In genomic region chr14:105315211-105315721, GRCh38 we compare ENCODE assay signal across 8 cellular contexts. TPM values are rescaled to one million over a fixed set of nuclear protein-coding genes. Genes with fewer than 3 reads are reported as not detected.
DNase-seq lines count a peak whose midpoint lies in the region; ATAC-seq and TF ChIP-seq lines count a peak whose summit lies in the region.

No MANE protein-coding gene starts in this region.

- no peak overlapping the region for H3K27ac ChIP-seq in OCI-LY3 (ENCODE audit: low read length)

- peak overlapping the region; percentile 82 for H3K27ac Mint-ChIP-seq in activated naive CD4-positive, alpha-beta T cell treated with anti-CD3 and anti-CD28 coated beads, Interleukin-2, amount 10 ng/mL, durations not matched to agents 7 days and 5 days

- H4K20me1 ChIP-seq in OCI-LY3 (ENCODE audit: insufficient read depth, low read length): no peaks in the 10 kb centered on the region; the same call in 1 of the 2 replicates

- CTCF ChIA-PET in activated naive CD4-positive, alpha-beta T cell treated with anti-CD3 and anti-CD28 coated beads, Interleukin-2, amount 10 ng/mL, durations not matched to agents 7 days and 5 days (lab: Charles Lee): interaction anchor here (1.1 kb wide), 1 partner anchor 113 kb away, joined by 4 read pairs; no protein-coding TSS in a partner anchor

- no peaks in the 10 kb centered on the region for H3K9me3 Mint-ChIP-seq in activated naive CD4-positive, alpha-beta T cell treated with anti-CD3 and anti-CD28 coated beads, Interleukin-2, amount 10 ng/mL, durations not matched to agents 7 days and 5 days

- H3K4me1 ChIP-seq in OCI-LY3 (ENCODE audit: low read length): peaks cover 29% of the 10 kb centered on the region

- H2AFZ ChIP-seq in OCI-LY3 (ENCODE audit: low read depth, low read length): no peak overlapping the region

- peaks cover 5% of the 10 kb centered on the region for H3K36me3 Mint-ChIP-seq in activated naive CD4-positive, alpha-beta T cell treated with anti-CD3 and anti-CD28 coated beads, Interleukin-2, amount 10 ng/mL, durations not matched to agents 7 days and 5 days

- intact Hi-C loops in Right ventricle myocardium superior (cut with DNase I) (no loop called here), posterior vena cava (cut with DNase I) (no loop called here)

- DNase-seq in activated naive CD4-positive, alpha-beta T cell treated with anti-CD3 and anti-CD28 coated beads, Interleukin-2, amount 10 ng/mL, durations not matched to agents 7 days and 5 days: peak; percentile 73
- DNase-seq in Right ventricle myocardium superior: peak; percentile 60
- DNase-seq in posterior vena cava (ENCODE audit: low spot score): peak; percentile 84
- DNase-seq in GM03348 (ENCODE audit: low spot score): no peak

- H3K36me3 ChIP-seq in OCI-LY3 (replicated peaks; ENCODE audit: low read depth, low read length): no peaks in the 10 kb centered on the region

- peak overlapping the region; percentile 62 for H3K9ac ChIP-seq in OCI-LY3 (ENCODE audit: low read length)

- H3K27me3 Mint-ChIP-seq in activated naive CD4-positive, alpha-beta T cell treated with anti-CD3 and anti-CD28 coated beads, Interleukin-2, amount 10 ng/mL, durations not matched to agents 7 days and 5 days: peaks cover 18% of the 10 kb centered on the region

- H3K4me1 Mint-ChIP-seq in activated naive CD4-positive, alpha-beta T cell treated with anti-CD3 and anti-CD28 coated beads, Interleukin-2, amount 10 ng/mL, durations not matched to agents 7 days and 5 days: peaks cover 27% of the 10 kb centered on the region

- ATAC-seq in GM18511 (IDR thresholded peaks at IDR 0.05; ENCODE audit: unreplicated experiment): peak; percentile 10
- peak; percentile 16 for ATAC-seq in HG02938 (IDR thresholded peaks at IDR 0.05; ENCODE audit: unreplicated experiment)
- peak; percentile 4 for ATAC-seq in Right ventricle myocardium superior (ENCODE audit: poor library complexity)
- ATAC-seq in HG03139 (IDR thresholded peaks at IDR 0.05; ENCODE audit: unreplicated experiment): no peak

- H3K27me3 ChIP-seq in OCI-LY3 (ENCODE audit: low read depth, low read length): no peaks in the 10 kb centered on the region

- H3K4me3 ChIP-seq in OCI-LY3 (ENCODE audit: low read length): peak overlapping the region; percentile 80

- H3K4me3 Mint-ChIP-seq in activated naive CD4-positive, alpha-beta T cell treated with anti-CD3 and anti-CD28 coated beads, Interleukin-2, amount 10 ng/mL, durations not matched to agents 7 days and 5 days: peak overlapping the region; percentile 87

- H3K79me2 ChIP-seq in OCI-LY3 (ENCODE audit: low read length): peaks cover 24% of the 10 kb centered on the region

- no peak for TF ChIP-seq CTCF in OCI-LY3 (IDR thresholded peaks at IDR 0.05; ENCODE audit: low read depth, low read length)

- no peaks in the 10 kb centered on the region for H3K9me3 ChIP-seq in OCI-LY3 (ENCODE audit: insufficient read depth, low read length)

- H3K4me2 ChIP-seq in OCI-LY3 (ENCODE audit: low read length): peak overlapping the region; percentile 92

RNA-seq across cellular contexts. Expression of gene PACS2, which starts 0.7 kb away (rescaled TPM):
- total RNA-seq in Right ventricle myocardium superior: 66.8 TPM
- 10 to 100 TPM; 61.3 to 69.4 TPM for total RNA-seq in posterior vena cava

RNA-seq across cellular contexts. Expression of gene BRF1, which starts 14.5 kb away (rescaled TPM):
- total RNA-seq in Right ventricle myocardium superior (17.5 TPM), posterior vena cava (10 to 100 TPM; 18.8 to 19.4 TPM)
